ENCODE assay signal across 7 cellular contexts in the genomic region with DNA sequence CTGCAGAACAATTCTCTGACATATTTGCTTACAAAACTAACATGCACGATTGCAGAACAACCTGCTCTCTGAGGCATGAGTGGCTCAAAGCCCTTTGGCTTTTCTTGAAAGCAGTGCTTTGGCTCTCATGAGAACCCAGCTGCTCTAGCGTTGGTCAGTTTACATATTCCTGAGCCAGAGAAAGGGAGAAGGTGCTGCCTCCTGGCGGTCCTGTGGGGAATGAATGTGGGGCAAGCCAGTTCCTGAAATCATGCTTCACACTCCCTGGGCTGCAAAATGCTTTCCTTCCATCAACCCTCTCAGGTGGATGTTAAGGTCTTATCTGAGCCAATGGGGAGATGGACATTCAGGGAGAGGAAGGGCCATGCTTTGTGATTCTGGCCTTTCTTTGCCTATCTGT.
A peak's percentile ranks its signal among the peaks of the same experiment; 100 is the strongest.
DNase-seq lines count a peak whose midpoint lies in the region; ATAC-seq and TF ChIP-seq lines count a peak whose summit lies in the region.

No MANE protein-coding gene starts in this region.

- no peaks in the 10 kb centered on the region for H3K4me1 Mint-ChIP-seq in chondrocyte (ENCODE audit: low read depth)

- no peaks in the 10 kb centered on the region for H3K4me1 ChIP-seq in lung (ENCODE audit: control insufficient read depth in 2 of 2, insufficient read depth in 2 of 2, low read length in 2 of 2)

- H3K9me3 ChIP-seq in lung (ENCODE audit: control insufficient read depth in 2 of 2, insufficient read depth in 1 of 2, low read length in 1 of 2): peaks cover 0 to 7% of the 10 kb centered on the region in 2 donors

- DNase-seq in NCI-H1930 (lab: John Stamatoyannopoulos, UW) (peak; percentile 19 to 36), chondrocyte (ENCODE audit: low spot score) (no peak), lung (ENCODE audit: low spot score) (peak; percentile 49)
- peak; percentile 55 for DNase-seq in activated CD4-positive, CD25-positive, alpha-beta regulatory T cell treated with anti-CD3 and anti-CD28 coated beads, Interleukin-2, amount 50 U/mL, for 72 hours
- DNase-seq in stimulated activated CD8-positive, alpha-beta memory T cell treated with anti-CD3 and anti-CD28 coated beads, Interleukin-12 subunit alpha, Interleukin-12 subunit beta, amount 100 ng/mL, for 4 hours (ENCODE audit: low read depth): peak; percentile 5

- H3K9me3 Mint-ChIP-seq in chondrocyte (ENCODE audit: low read depth): peaks cover 12% of the 10 kb centered on the region

- TF ChIP-seq CTCF in GM12875 (IDR thresholded peaks at IDR 0.05; ENCODE audit: borderline replicate concordance, insufficient read depth, low read depth, low read length): peak; percentile 88
- peak; percentile 76 for TF ChIP-seq CTCF in chondrocyte (IDR thresholded peaks at IDR 0.05)
- TF ChIP-seq CTCF in lung (IDR thresholded peaks at IDR 0.05; ENCODE audit: control extremely low read depth, extremely low read depth): peak; percentile 53

- H3K4me3 Mint-ChIP-seq in chondrocyte (ENCODE audit: unreplicated experiment): no peak overlapping the region

- 6% methylated on average over 3 of the region's 3 CpGs for WGBS in lung, 2 donors

- no peak overlapping the region for H3K27ac Mint-ChIP-seq in chondrocyte (ENCODE audit: unreplicated experiment)

- H3K27ac ChIP-seq in lung (ENCODE audit: low read depth in 1 of 2, low read length in 1 of 2): no peak overlapping the region

- ATAC-seq in lung (ENCODE audit: insufficient read depth, low FRiP score): no peak
- no peak for ATAC-seq in GM21360 (IDR thresholded peaks at IDR 0.05; ENCODE audit: unreplicated experiment)

- no peaks in the 10 kb centered on the region for H3K36me3 Mint-ChIP-seq in chondrocyte (ENCODE audit: low read depth)

- H3K4me3 ChIP-seq in GM12875 (ENCODE audit: low read depth, low read length) (no peak overlapping the region), lung (no peak overlapping the region)

- H3K36me3 ChIP-seq in lung (ENCODE audit: control insufficient read depth in 2 of 2, insufficient read depth in 2 of 2, low read length in 2 of 2): no peaks in the 10 kb centered on the region

- no peaks in the 10 kb centered on the region for H3K27me3 ChIP-seq in lung (ENCODE audit: control insufficient read depth, insufficient read depth)

- peaks cover 33% of the 10 kb centered on the region for H3K27me3 Mint-ChIP-seq in chondrocyte (ENCODE audit: low read depth)
